In the genomic region with DNA sequence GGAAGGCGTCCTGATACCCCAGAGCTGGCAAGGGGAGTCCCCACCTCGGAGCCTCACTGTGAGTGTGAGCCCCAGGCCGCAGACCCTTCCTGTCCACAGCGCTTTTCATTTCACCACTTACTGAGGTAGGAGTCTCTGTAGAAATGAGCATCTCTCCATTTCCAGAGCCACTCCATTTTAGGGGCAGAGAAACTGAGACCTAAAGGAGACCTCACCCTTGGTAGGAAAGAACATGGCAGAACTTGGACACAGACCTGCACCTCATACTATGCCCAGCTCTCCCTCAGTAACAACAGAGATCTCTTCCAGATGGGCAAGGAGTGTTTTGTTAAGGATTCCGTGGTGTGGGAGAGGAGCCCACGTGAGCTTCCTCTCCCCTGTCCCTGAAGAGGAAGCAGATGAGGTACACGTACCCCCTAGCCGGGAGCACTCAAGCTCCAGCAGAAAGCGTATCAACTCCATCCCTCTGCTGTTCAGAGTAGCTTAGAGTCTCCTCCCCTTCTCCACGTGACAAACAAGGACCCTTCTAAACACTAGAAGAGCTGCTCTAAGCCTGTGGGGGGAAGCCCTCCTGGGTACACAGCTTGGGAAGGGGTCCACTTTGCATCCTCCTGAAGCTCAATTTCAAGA, we compare ENCODE assay signal across 18 cellular contexts. TPM values are rescaled to one million over a fixed set of nuclear protein-coding genes. Genes with fewer than 3 reads are reported as not detected.
DNase-seq lines count a peak whose midpoint lies in the region; ATAC-seq, FAIRE-seq and TF ChIP-seq lines count a peak whose summit lies in the region.
"Had no signal": no experiment of that assay in that cellular context is flagged by ENCODE, and none has a peak within 500 bp of the region (broad histone marks: within the 10 kb centered on the region; RNA-seq: fewer than 3 reads in every experiment).

No MANE protein-coding gene starts in this region.

- H2AFZ ChIP-seq in DND-41 (ENCODE audit: low read depth, low read length) (no peak overlapping the region), Karpas-422 (ENCODE audit: low read length) (no peak overlapping the region)
- H2AFZ ChIP-seq: neural progenitor cell had no signal

- peak; percentile 28 for FAIRE-seq in bronchial epithelial cell (lab: Jason Lieb, UNC)
- FAIRE-seq: GM18507 had no signal

- peak; percentile 53; the same call in 1 of the 3 replicates for ATAC-seq in DND-41 (ENCODE audit: insufficient read depth, low read depth)
- no peak for ATAC-seq in naive thymus-derived CD4-positive, alpha-beta T cell
- ATAC-seq in HG03571 (IDR thresholded peaks at IDR 0.05; ENCODE audit: unreplicated experiment), result no peak
- ATAC-seq: body of pancreas had no signal

- H3K27ac ChIP-seq in DND-41 (ENCODE audit: low read length) (no peak overlapping the region), HUES6 (ENCODE audit: low read depth, low read length) (no peak overlapping the region), Karpas-422 (ENCODE audit: low read length) (no peak overlapping the region)
- peak overlapping the region; percentile 8 for H3K27ac ChIP-seq in naive thymus-derived CD4-positive, alpha-beta T cell (ENCODE audit: low read depth, low read length)
- H3K27ac ChIP-seq: body of pancreas, neural progenitor cell had no signal

- H3K9ac ChIP-seq in DND-41 (ENCODE audit: low read depth, low read length), result no peak overlapping the region
- H3K9ac ChIP-seq in HUES6 (ENCODE audit: low read length), result no peak overlapping the region
- no peak overlapping the region for H3K9ac ChIP-seq in Karpas-422 (ENCODE audit: low read length)
- H3K9ac ChIP-seq: neural progenitor cell had no signal

- POLR2A ChIA-PET in naive thymus-derived CD4-positive, alpha-beta T cell (lab: Charles Lee), result interaction anchor here (0.9 to 8.7 kb wide), 5 partner anchors 8 to 201 kb away, joined by 3 to 112 read pairs (median 3); a partner anchor contains a TSS

- peak overlapping the region in 5 of 9 donors; percentile 23 to 70 (median 63) for H3K27ac Mint-ChIP-seq in naive thymus-derived CD4-positive, alpha-beta T cell
- H3K27ac Mint-ChIP-seq: activated B cell treated with CpG ODN at 0.5 μM for 24 hours, neural progenitor cell had no signal

- peaks cover 9% of the 10 kb centered on the region for H4K20me1 ChIP-seq in DND-41 (ENCODE audit: insufficient read depth, low read length)
- H4K20me1 ChIP-seq in Karpas-422 (ENCODE audit: insufficient read depth, low read depth, low read length), result no peaks in the 10 kb centered on the region

- H3K4me2 ChIP-seq in DND-41 (ENCODE audit: insufficient read depth, low read length) (no peak overlapping the region), Karpas-422 (ENCODE audit: low read depth, low read length, poor library complexity, severe bottlenecking) (no peak overlapping the region)
- H3K4me2 ChIP-seq: neural progenitor cell had no signal

- H3K4me3 Mint-ChIP-seq in naive thymus-derived CD4-positive, alpha-beta T cell, result peak overlapping the region in 7 of 10 donors; percentile 38 to 65 (median 49)
- H3K4me3 Mint-ChIP-seq: activated B cell treated with CpG ODN at 0.5 μM for 24 hours, neural progenitor cell had no signal

- H3K27me3 ChIP-seq in DND-41 (ENCODE audit: insufficient read depth, low read length, poor library complexity) (peaks cover 14% of the 10 kb centered on the region), HUES6 (ENCODE audit: control insufficient read depth, insufficient read depth, low read length) (peaks cover 99% of the 10 kb centered on the region), bronchial epithelial cell (ENCODE audit: control insufficient read depth, insufficient read depth, low read length) (no peaks in the 10 kb centered on the region), Karpas-422 (ENCODE audit: low read length) (no peaks in the 10 kb centered on the region)
- no peaks in the 10 kb centered on the region for H3K27me3 ChIP-seq in naive thymus-derived CD4-positive, alpha-beta T cell (ENCODE audit: control insufficient read depth in 2 of 2, insufficient read depth in 2 of 2, low read length in 2 of 2)
- H3K27me3 ChIP-seq: body of pancreas had no signal

- no peaks in the 10 kb centered on the region for H3K36me3 Mint-ChIP-seq in naive thymus-derived CD4-positive, alpha-beta T cell
- H3K36me3 Mint-ChIP-seq: CD4-positive, CD25-positive, alpha-beta regulatory T cell had no signal

- H3K9me3 ChIP-seq in DND-41 (ENCODE audit: insufficient read depth, low read length, severe bottlenecking), result no peaks in the 10 kb centered on the region
- H3K9me3 ChIP-seq in HUES6 (ENCODE audit: control insufficient read depth, insufficient read depth, low read depth, low read length), result no peaks in the 10 kb centered on the region
- no peaks in the 10 kb centered on the region for H3K9me3 ChIP-seq in naive thymus-derived CD4-positive, alpha-beta T cell (ENCODE audit: control insufficient read depth in 2 of 3, low read length in 3 of 3)
- no peaks in the 10 kb centered on the region for H3K9me3 ChIP-seq in Karpas-422 (ENCODE audit: low read length)
- H3K9me3 ChIP-seq: body of pancreas had no signal

- H3K9me3 Mint-ChIP-seq in naive thymus-derived CD4-positive, alpha-beta T cell, result peaks cover 0 to 2% (median 0%) of the 10 kb centered on the region in 11 donors
- H3K9me3 Mint-ChIP-seq: activated B cell treated with CpG ODN at 0.5 μM for 24 hours had no signal

- no peaks in the 10 kb centered on the region for H3K9me2 ChIP-seq in Karpas-422 (replicated peaks; ENCODE audit: insufficient read depth, low read length)

- intact Hi-C loops in naive thymus-derived CD4-positive, alpha-beta T cell (cut with micrococcal nuclease), result no loop called here

- H3K4me3 ChIP-seq in DND-41 (ENCODE audit: low read depth in 1 of 2, low read length in 2 of 2), result no peak overlapping the region
- H3K4me3 ChIP-seq in HUES6 (ENCODE audit: low read depth, low read length), result peak overlapping the region; percentile 46
- no peak overlapping the region for H3K4me3 ChIP-seq in bronchial epithelial cell (ENCODE audit: low read depth, low read length)
- H3K4me3 ChIP-seq in naive thymus-derived CD4-positive, alpha-beta T cell (ENCODE audit: low read length), result no peak overlapping the region
- no peak overlapping the region for H3K4me3 ChIP-seq in Karpas-422 (ENCODE audit: low read length)
- H3K4me3 ChIP-seq: body of pancreas, neural progenitor cell had no signal

- H3K79me2 ChIP-seq in DND-41 (ENCODE audit: insufficient read depth, low read length) (no peaks in the 10 kb centered on the region), Karpas-422 (ENCODE audit: low read length) (no peaks in the 10 kb centered on the region)

- no peak for TF ChIP-seq CTCF in DND-41 (IDR thresholded peaks at IDR 0.05; ENCODE audit: borderline replicate concordance, extremely low read depth, low read length, poor library complexity, severe bottlenecking)
- no peak for TF ChIP-seq CTCF in bronchial epithelial cell (IDR thresholded peaks at IDR 0.05; ENCODE audit: insufficient read depth, low read length, severe bottlenecking)

- peaks cover 0 to 24% (median 5%) of the 10 kb centered on the region in 7 donors for H3K4me1 Mint-ChIP-seq in naive thymus-derived CD4-positive, alpha-beta T cell

- H3K36me3 ChIP-seq in DND-41 (ENCODE audit: insufficient read depth, low read length) (no peaks in the 10 kb centered on the region), HUES6 (ENCODE audit: control insufficient read depth, insufficient read depth, low read length) (no peaks in the 10 kb centered on the region), bronchial epithelial cell (ENCODE audit: control insufficient read depth, insufficient read depth, low read length) (no peaks in the 10 kb centered on the region), Karpas-422 (ENCODE audit: insufficient read depth, low read length) (no peaks in the 10 kb centered on the region)
- no peaks in the 10 kb centered on the region for H3K36me3 ChIP-seq in naive thymus-derived CD4-positive, alpha-beta T cell (ENCODE audit: control insufficient read depth in 2 of 3, insufficient read depth in 3 of 3, low read length in 3 of 3)
- H3K36me3 ChIP-seq: neural progenitor cell had no signal

- H3K4me1 ChIP-seq in DND-41 (ENCODE audit: insufficient read depth, low read length) (no peaks in the 10 kb centered on the region), HUES6 (ENCODE audit: control insufficient read depth, insufficient read depth, low read length) (peaks cover 29% of the 10 kb centered on the region), Karpas-422 (ENCODE audit: low read length) (no peaks in the 10 kb centered on the region)
- H3K4me1 ChIP-seq in naive thymus-derived CD4-positive, alpha-beta T cell (ENCODE audit: control insufficient read depth in 2 of 2, insufficient read depth in 2 of 2, low read length in 2 of 2), result no peaks in the 10 kb centered on the region
- H3K4me1 ChIP-seq: neural progenitor cell had no signal

- CTCF ChIA-PET in naive thymus-derived CD4-positive, alpha-beta T cell (lab: Charles Lee), result interaction anchor here (0.6 to 2.0 kb wide), 7 partner anchors 8 to 85 kb away, joined by 3 to 7 read pairs (median 3); a partner anchor contains a TSS

- DNase-seq in DND-41, result no peak
- DNase-seq in bronchial epithelial cell (ENCODE audit: low read depth), result no peak
- no peak for DNase-seq in naive thymus-derived CD4-positive, alpha-beta T cell
- DNase-seq in Karpas-422, result no peak
- DNase-seq in NCI-H1417 treated with DMSO at 0.1 percent for 48 hours (lab: John Stamatoyannopoulos, UW), result no peak
- DNase-seq: activated B cell treated with CpG ODN at 0.5 μM for 24 hours; activated T-cell treated with anti-CD3 and anti-CD28 coated beads, Interleukin-2, amount 50 U/mL, for 48 hours; body of pancreas; CD4-positive, CD25-positive, alpha-beta regulatory T cell; GDM1; NCI-H2029 had no signal

- H3K27me3 Mint-ChIP-seq in naive thymus-derived CD4-positive, alpha-beta T cell, result peaks cover 13 to 20% (median 17%) of the 10 kb centered on the region in 5 donors

RNA-seq across cellular contexts. Expression of a gene that starts 0.5 kb away (rescaled TPM):
- 0.53 and 2.0 TPM in 2 replicates for total RNA-seq in bronchial epithelial cell
- total RNA-seq in naive thymus-derived CD4-positive, alpha-beta T cell, result 1 to 10 TPM in 2 of 5 experiments, under 1 TPM in 3; 0.19 to 1.7 (median 0.85) TPM
- polyA plus RNA-seq in naive thymus-derived CD4-positive, alpha-beta T cell, result under 1 TPM in 1 of 2 donors, not detected in 1; 0.32 TPM
- not detected in 2 replicates for total RNA-seq in Karpas-422 (2014; rRNA removed; shearing (Covaris generic); ENCODE audit: low replicate concordance)
- total RNA-seq: SK-MEL-5, skeletal muscle tissue, subcutaneous adipose tissue had no signal

RNA-seq across cellular contexts. Expression of a gene that starts 9.5 kb away (rescaled TPM):
- not detected in 2 replicates for total RNA-seq in bronchial epithelial cell
- 1 to 10 TPM in 4 of 5 experiments, under 1 TPM in 1; 0.39 to 3.4 (median 1.7) TPM for total RNA-seq in naive thymus-derived CD4-positive, alpha-beta T cell
- 1 to 10 TPM; 1.9 to 4.1 TPM for polyA plus RNA-seq in naive thymus-derived CD4-positive, alpha-beta T cell
- not detected in 2 replicates for total RNA-seq in Karpas-422 (2014; rRNA removed; shearing (Covaris generic); ENCODE audit: low replicate concordance)
- total RNA-seq: SK-MEL-5 had no signal

RNA-seq across cellular contexts. Expression of a gene that starts 12.8 kb away (rescaled TPM):
- total RNA-seq in bronchial epithelial cell, result not detected in 2 replicates
- 10 to 100 TPM in 1 of 5 experiments, 1 to 10 TPM in 4; 1.2 to 48.7 (median 4.9) TPM for total RNA-seq in naive thymus-derived CD4-positive, alpha-beta T cell
- polyA plus RNA-seq in naive thymus-derived CD4-positive, alpha-beta T cell, result not detected
- 0.97 TPM in 1 of 2 replicates, not detected in the other for total RNA-seq in Karpas-422 (2014; rRNA removed; shearing (Covaris generic); ENCODE audit: low replicate concordance)
- total RNA-seq: body of pancreas, skeletal muscle tissue had no signal

RNA-seq across cellular contexts. Expression of a gene that starts 47.6 kb away (rescaled TPM):
- total RNA-seq in bronchial epithelial cell, result 2.9 TPM in 2 replicates
- 10 to 100 TPM in 4 of 5 experiments, 1 to 10 TPM in 1; 9.1 to 29.5 (median 14.4) TPM for total RNA-seq in naive thymus-derived CD4-positive, alpha-beta T cell
- polyA plus RNA-seq in naive thymus-derived CD4-positive, alpha-beta T cell, result 1 to 10 TPM; 3.8 to 6.0 TPM
- total RNA-seq in Karpas-422 (2014; rRNA removed; shearing (Covaris generic); ENCODE audit: low replicate concordance), result 5.2 and 7.6 TPM in 2 replicates
